Comparison of ENCODE assay signal across 11 cellular contexts in the genomic region with DNA sequence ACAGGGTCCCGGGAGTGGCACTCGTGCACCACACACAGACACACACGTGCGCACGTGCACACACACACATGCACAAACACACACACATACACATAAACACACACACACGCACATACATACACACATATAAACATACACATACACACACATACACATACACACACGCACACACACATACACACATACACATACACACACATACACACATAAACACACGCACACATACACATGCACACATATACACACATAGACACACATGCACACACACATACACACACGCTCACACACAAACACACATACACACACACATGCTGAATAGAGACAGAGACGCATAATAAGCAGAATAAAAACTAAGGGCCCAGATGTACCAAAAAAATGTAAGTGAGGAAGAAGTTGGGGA.
"Had no signal": no experiment of that assay in that cellular context is flagged by ENCODE, and none has a peak within 500 bp of the region (broad histone marks: within the 10 kb centered on the region; RNA-seq: fewer than 3 reads in every experiment).

No MANE protein-coding gene starts in this region.

- H3K4me3 ChIP-seq: GM23338 had no signal

- DNase-seq: H9, HCEC 1CT, HFFc6, Karpas-422, KBM-7 had no signal

- H3K9ac ChIP-seq: KMS-11 had no signal

- H3K4me2 ChIP-seq: GM23338, KMS-11 had no signal

- H3K4me3 Mint-ChIP-seq: GM23338, H9, HFFc6, IgD-negative memory B cell had no signal

- ATAC-seq: GM23338 had no signal

- H3K27ac ChIP-seq: HL-60, KMS-11 had no signal

- FAIRE-seq: H1, H54 had no signal

- H3K27me3 Mint-ChIP-seq: IgD-negative memory B cell had no signal

- H3K27ac Mint-ChIP-seq: GM23338, H9, HFFc6 had no signal

- H2AFZ ChIP-seq: GM23338 had no signal

- H3K4me1 Mint-ChIP-seq: GM23338, H9 had no signal
